ENCODE assay signal across 23 cellular contexts in the genomic region with DNA sequence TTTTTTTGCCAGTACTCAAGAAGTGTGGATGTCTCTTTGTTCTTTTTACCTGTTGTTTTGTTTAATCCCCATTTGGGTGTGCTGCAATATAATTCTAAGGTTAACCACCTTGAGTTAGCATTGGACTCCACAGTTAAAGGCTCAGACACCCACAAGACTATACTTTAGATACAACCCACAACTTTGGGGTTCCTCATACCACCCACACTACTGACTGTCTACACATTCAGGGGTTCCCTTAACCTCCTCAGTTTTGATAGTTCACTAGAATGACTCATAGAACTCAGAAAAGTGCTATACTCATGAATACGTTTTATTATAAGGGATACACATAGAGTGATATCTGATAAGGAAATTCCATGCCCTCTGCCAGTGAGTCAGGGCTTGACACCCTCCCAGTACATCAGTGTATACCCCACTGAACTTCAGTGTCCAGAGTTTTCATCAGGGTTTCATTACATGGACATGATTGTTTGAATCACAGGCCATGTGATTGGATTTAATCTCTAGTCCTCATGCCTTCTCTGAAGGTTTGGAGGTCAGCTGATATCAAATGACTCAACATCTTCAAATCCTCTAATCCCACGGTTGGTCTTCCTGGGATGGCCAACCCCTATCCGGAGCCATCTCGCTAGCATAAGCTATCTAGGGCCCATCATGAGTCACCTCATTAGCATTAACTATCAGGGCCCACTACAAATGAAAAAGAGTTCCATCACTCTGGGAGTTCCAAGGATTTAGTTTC.
DNase-seq lines count a peak whose midpoint lies in the region; FAIRE-seq and TF ChIP-seq lines count a peak whose summit lies in the region.
"Had no signal": no experiment of that assay in that cellular context is flagged by ENCODE, and none has a peak within 500 bp of the region (broad histone marks: within the 10 kb centered on the region; RNA-seq: fewer than 3 reads in every experiment).

No MANE protein-coding gene starts in this region.

- H3K4me2 ChIP-seq in astrocyte (ENCODE audit: low read length): no peak overlapping the region
- H3K4me2 ChIP-seq in mesendoderm (ENCODE audit: low read length): no peak overlapping the region
- H3K4me2 ChIP-seq: A549, KMS-11 had no signal

- H3K36me3 Mint-ChIP-seq in astrocyte (ENCODE audit: low read depth, unreplicated experiment): no peaks in the 10 kb centered on the region
- H3K36me3 Mint-ChIP-seq: T-cell had no signal

- no peak overlapping the region for H2BK120ac ChIP-seq in mesendoderm (ENCODE audit: low read depth, low read length)

- peak; percentile 41 for DNase-seq in A673 (ENCODE audit: low spot score)
- DNase-seq in LHCN-M2 (ENCODE audit: low read depth): peak; percentile 19
- DNase-seq in astrocyte (ENCODE audit: low read depth): peak; percentile 24
- peak; percentile 32 for DNase-seq in mesendoderm
- no peak for DNase-seq in DMS53 treated with DMSO at 0.1 percent for 48 hours (lab: John Stamatoyannopoulos, UW; ENCODE audit: unreplicated experiment)
- DNase-seq in inferior parietal cortex (ENCODE audit: extremely low spot score): no peak
- no peak for DNase-seq in COLO668 (lab: John Stamatoyannopoulos, UW; ENCODE audit: unreplicated experiment)
- DNase-seq: BE2C, COR-L47, DND-41, GDM1, GOT3, IMR-90, MG63, NCI-H1048, NCI-H1436, NCI-H1930, NCI-H2227 treated with DMSO at 0.1 percent for 48 hours, NCI-H510A treated with DMSO at 0.1 percent for 48 hours, NCI-H748 treated with DMSO at 0.1 percent for 48 hours, T-cell had no signal

- no peak overlapping the region for H2AK5ac ChIP-seq in mesendoderm (ENCODE audit: low read length)

- H3K4me3 Mint-ChIP-seq in astrocyte (ENCODE audit: unreplicated experiment): no peak overlapping the region
- H3K4me3 Mint-ChIP-seq: T-cell had no signal

- H3K56ac ChIP-seq in mesendoderm (ENCODE audit: low read length): no peak overlapping the region

- H3K36me3 ChIP-seq in A673 (ENCODE audit: insufficient read depth, low read length, poor library complexity, severe bottlenecking): no peaks in the 10 kb centered on the region
- no peaks in the 10 kb centered on the region for H3K36me3 ChIP-seq in astrocyte (ENCODE audit: insufficient read depth, low read length)
- no peaks in the 10 kb centered on the region for H3K36me3 ChIP-seq in mesendoderm (ENCODE audit: control insufficient read depth, insufficient read depth, low read length)
- H3K36me3 ChIP-seq: BE2C, MG63 had no signal

- H3K4me1 Mint-ChIP-seq in astrocyte (ENCODE audit: low read depth, unreplicated experiment): peaks cover 14% of the 10 kb centered on the region
- H3K4me1 Mint-ChIP-seq: T-cell had no signal

- no TSS peak for BruUV-seq in A673 (replicated peaks; lab: Mats Ljungman, UMichigan)

- TF ChIP-seq CTCF in A673 (conservative IDR thresholded peaks at IDR 0.05; ENCODE audit: low read depth, low read length): no peak
- no peak for TF ChIP-seq CTCF in astrocyte (IDR thresholded peaks at IDR 0.05; ENCODE audit: insufficient read depth, low read depth, low read length)

- POLR2A ChIA-PET in A673 (lab: Charles Lee; ENCODE audit: low non-redundant PET): no interaction called here

- H3K4ac ChIP-seq in mesendoderm (ENCODE audit: low read depth, low read length): no peak overlapping the region

- H3K79me1 ChIP-seq in mesendoderm (ENCODE audit: low read length): no peaks in the 10 kb centered on the region

- H4K5ac ChIP-seq in mesendoderm (ENCODE audit: low read length): no peak overlapping the region

- no peak overlapping the region for H4K8ac ChIP-seq in mesendoderm (ENCODE audit: low read depth, low read length)

- no peak overlapping the region for H2AFZ ChIP-seq in astrocyte (ENCODE audit: low read depth, low read length)

- no peak overlapping the region for H3K9ac ChIP-seq in astrocyte (ENCODE audit: low read length)
- H3K9ac ChIP-seq in mesendoderm (ENCODE audit: low read length): no peak overlapping the region
- H3K9ac ChIP-seq: KMS-11 had no signal

- H3K27ac ChIP-seq in A673 (ENCODE audit: low read depth, low read length, poor library complexity, severe bottlenecking) (no peak overlapping the region), astrocyte (ENCODE audit: low read depth, low read length) (no peak overlapping the region), mesendoderm (ENCODE audit: low read depth, low read length) (no peak overlapping the region)
- H3K27ac ChIP-seq: A549, KMS-11 had no signal

- no peak overlapping the region for H3K27ac Mint-ChIP-seq in astrocyte (ENCODE audit: unreplicated experiment)
- H3K27ac Mint-ChIP-seq: T-cell had no signal

- H4K20me1 ChIP-seq in astrocyte (ENCODE audit: insufficient read depth, low read length): no peaks in the 10 kb centered on the region

- H3K4me1 ChIP-seq in A673 (ENCODE audit: insufficient read depth, low read length, poor library complexity, severe bottlenecking): no peaks in the 10 kb centered on the region
- no peaks in the 10 kb centered on the region for H3K4me1 ChIP-seq in astrocyte (ENCODE audit: insufficient read depth, low read length)
- H3K4me1 ChIP-seq in mesendoderm (ENCODE audit: control insufficient read depth, low read depth, low read length): peaks cover 2% of the 10 kb centered on the region
- H3K4me1 ChIP-seq: A549, BE2C had no signal

- intact Hi-C loops in A673 (cut with micrococcal nuclease; ENCODE audit: unreplicated experiment): no loop called here

- WGBS in mesendoderm (ENCODE audit: extremely low coverage, insufficient coverage, low lambda C conversion rate): no CpG with 5 or more reads among the region's 4 CpGs

- H2BK5ac ChIP-seq in mesendoderm (ENCODE audit: low read length): no peak overlapping the region

- no peaks in the 10 kb centered on the region for H3K79me2 ChIP-seq in astrocyte (ENCODE audit: insufficient read depth, low read length)
- no peaks in the 10 kb centered on the region for H3K79me2 ChIP-seq in mesendoderm (ENCODE audit: control insufficient read depth, insufficient read depth, low read length)

- H3K9me3 ChIP-seq in A673 (ENCODE audit: low read depth, low read length, poor library complexity, severe bottlenecking): no peaks in the 10 kb centered on the region
- H3K9me3 ChIP-seq in astrocyte (ENCODE audit: insufficient read depth, low read depth, low read length): no peaks in the 10 kb centered on the region
- H3K9me3 ChIP-seq: A549, BE2C, MG63 had no signal

- no peak overlapping the region for H3K23ac ChIP-seq in mesendoderm (ENCODE audit: low read length)

- H3K27me3 ChIP-seq in A673 (replicated peaks; ENCODE audit: insufficient read depth, low read depth, low read length, poor library complexity): no peaks in the 10 kb centered on the region
- H3K27me3 ChIP-seq in astrocyte (ENCODE audit: insufficient read depth, low read length): no peaks in the 10 kb centered on the region
- H3K27me3 ChIP-seq in mesendoderm (ENCODE audit: insufficient read depth, low read length, poor library complexity): no peaks in the 10 kb centered on the region
- H3K27me3 ChIP-seq: BE2C, MG63 had no signal

- CTCF ChIA-PET in A673 (lab: Charles Lee): no interaction called here

- H3K27me3 Mint-ChIP-seq in astrocyte (ENCODE audit: low read depth, unreplicated experiment): no peaks in the 10 kb centered on the region

- H2BK15ac ChIP-seq in mesendoderm (replicated peaks; ENCODE audit: low read depth): no peak overlapping the region

- FAIRE-seq in astrocyte (lab: Jason Lieb, UNC): no peak
- FAIRE-seq: A549 had no signal

- H3K9me3 Mint-ChIP-seq in astrocyte (ENCODE audit: unreplicated experiment): peaks cover 4% of the 10 kb centered on the region
- H3K9me3 Mint-ChIP-seq: T-cell had no signal

- H3K18ac ChIP-seq in mesendoderm (ENCODE audit: low read length): no peak overlapping the region

- H3K4me3 ChIP-seq in A673 (ENCODE audit: low read depth, low read length, poor library complexity, severe bottlenecking): no peak overlapping the region
- no peak overlapping the region for H3K4me3 ChIP-seq in astrocyte (ENCODE audit: insufficient read depth, low read depth, low read length)
- H3K4me3 ChIP-seq in mesendoderm (ENCODE audit: low read length): no peak overlapping the region
- H3K4me3 ChIP-seq: A549, MG63 had no signal

Comparison
In these comparisons a context has a peak if more than half of its experiments do, and no peak if none do; other contexts are left out.
1. DNase-seq: peak in A673 (single experiment), LHCN-M2 (single experiment), astrocyte (single experiment) and mesendoderm (single experiment); none in DMS53 treated with DMSO at 0.1 percent for 48 hours (single experiment), inferior parietal cortex (single experiment) and COLO668 (single experiment).